Comparison of ENCODE assay signal across 1 cellular context in genomic region chr18:9856097-9856496, GRCh38.
TF ChIP-seq lines count a peak whose summit lies in the region.

No MANE protein-coding gene starts in this region.

TF ChIP-seq in A549, 52 proteins besides CTCF, POLR2A, EP300 and RAD21:
- TF ChIP-seq BCL3 (IDR thresholded peaks at IDR 0.05) = no peak
- TF ChIP-seq MYC (IDR thresholded peaks at IDR 0.05; ENCODE audit: borderline replicate concordance, low read length) = no peak
- TF ChIP-seq CHD2 (IDR thresholded peaks at IDR 0.05; ENCODE audit: low read length, partially characterized antibody) = no peak
- no peak for TF ChIP-seq ZC3H11A (IDR thresholded peaks at IDR 0.05)
- TF ChIP-seq ATOH8 (CRISPR knock-in tag; IDR thresholded peaks at IDR 0.05; ENCODE audit: low read depth) = no peak
- no peak for TF ChIP-seq ELK1 (IDR thresholded peaks at IDR 0.05; ENCODE audit: low read depth, low read length)
- no peak for TF ChIP-seq FOSL2 (IDR thresholded peaks at IDR 0.05)
- no peak for TF ChIP-seq FOSL2 (CRISPR knock-in tag; IDR thresholded peaks at IDR 0.05)
- TF ChIP-seq FOSB (CRISPR knock-in tag; IDR thresholded peaks at IDR 0.05) = no peak
- no peak for TF ChIP-seq PHF8 (IDR thresholded peaks at IDR 0.05; ENCODE audit: borderline replicate concordance, low read depth)
- no peak for TF ChIP-seq MAX (IDR thresholded peaks at IDR 0.05)
- TF ChIP-seq TFCP2L1 (CRISPR knock-in tag; IDR thresholded peaks at IDR 0.05) = no peak
- TF ChIP-seq MAZ (IDR thresholded peaks at IDR 0.05; ENCODE audit: borderline replicate concordance, low read depth, low read length) = no peak
